In the genomic region with DNA sequence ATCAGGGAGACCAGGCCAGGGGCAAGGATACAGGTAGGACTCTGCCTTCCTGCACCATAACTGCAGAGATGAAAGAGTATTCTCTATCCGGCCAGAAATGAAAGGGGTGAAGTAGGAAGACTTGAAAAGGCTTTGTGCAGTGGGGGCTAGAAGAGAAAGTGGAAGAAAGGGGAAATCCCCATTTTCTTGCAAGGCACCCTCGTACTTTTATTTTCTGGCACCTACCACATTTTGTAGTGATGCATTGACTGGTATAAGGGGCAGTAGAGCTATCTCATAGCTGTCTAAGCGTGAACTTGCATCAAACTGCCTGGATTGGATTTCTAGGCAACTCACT, we compare ENCODE assay signal across 8 cellular contexts. TPM values are rescaled to one million over a fixed set of nuclear protein-coding genes. Genes with fewer than 3 reads are reported as not detected.
DNase-seq lines count a peak whose midpoint lies in the region; ATAC-seq, FAIRE-seq and TF ChIP-seq lines count a peak whose summit lies in the region.

No MANE protein-coding gene starts in this region.

- H3K4me3 Mint-ChIP-seq in CD8-positive, alpha-beta memory T cell = peak overlapping the region; percentile 84 to 98 (median 89)
- peak overlapping the region; percentile 68 for H3K4me3 Mint-ChIP-seq in osteocyte (ENCODE audit: unreplicated experiment)

- POLR2A ChIA-PET in CD8-positive, alpha-beta memory T cell (lab: Charles Lee) = interaction anchor here (0.8 to 2.1 kb wide), 5 partner anchors 9 to 102 kb away, joined by 3 to 10 read pairs (median 6); a partner anchor contains a TSS

- CTCF ChIA-PET in CD8-positive, alpha-beta memory T cell (lab: Charles Lee) = interaction anchor here (0.9 to 8.3 kb wide), 7 partner anchors 11 to 106 kb away, joined by 3 to 201 read pairs (median 7); a partner anchor contains a TSS

- H3K36me3 Mint-ChIP-seq in CD8-positive, alpha-beta memory T cell = peaks cover 0 to 32% (median 4%) of the 10 kb centered on the region in 3 donors
- H3K36me3 Mint-ChIP-seq in osteocyte (ENCODE audit: unreplicated experiment) = peaks cover 10% of the 10 kb centered on the region

- H3K4me3 ChIP-seq in CD8-positive, alpha-beta memory T cell (ENCODE audit: low read length) = peak overlapping the region; percentile 69
- H3K4me3 ChIP-seq in dorsolateral prefrontal cortex = peak overlapping the region; percentile 61 to 91 (median 78)

- no peaks in the 10 kb centered on the region for H3K27me3 ChIP-seq in CD8-positive, alpha-beta memory T cell (ENCODE audit: insufficient read depth, low read length, poor library complexity, severe bottlenecking)
- no peaks in the 10 kb centered on the region for H3K27me3 ChIP-seq in dorsolateral prefrontal cortex

- peaks cover 51 to 77% (median 54%) of the 10 kb centered on the region in 3 donors for H3K4me1 Mint-ChIP-seq in CD8-positive, alpha-beta memory T cell
- peaks cover 52% of the 10 kb centered on the region for H3K4me1 Mint-ChIP-seq in osteocyte (ENCODE audit: unreplicated experiment)

- TF ChIP-seq CTCF in dorsolateral prefrontal cortex (IDR thresholded peaks at IDR 0.05 in 54 of 56, conservative IDR thresholded peaks at IDR 0.05 in 2 of 56; ENCODE audit: low read depth in 1 of 56, partially characterized antibody in 56 of 56) (no peak), osteocyte (IDR thresholded peaks at IDR 0.05) (no peak)

- H3K9me3 Mint-ChIP-seq in CD8-positive, alpha-beta memory T cell = no peaks in the 10 kb centered on the region
- H3K9me3 Mint-ChIP-seq in osteocyte (ENCODE audit: unreplicated experiment) = no peaks in the 10 kb centered on the region

- intact Hi-C loops in dorsolateral prefrontal cortex (cut with DNase I) = no loop called here

- no peaks in the 10 kb centered on the region for H3K27me3 Mint-ChIP-seq in CD8-positive, alpha-beta memory T cell
- no peaks in the 10 kb centered on the region for H3K27me3 Mint-ChIP-seq in osteocyte (ENCODE audit: unreplicated experiment)

- peak in 4 of 5 donors; percentile 34 to 80 (median 70) for DNase-seq in CD8-positive, alpha-beta memory T cell
- DNase-seq in NOMO-1 treated with DMSO at 0.1 percent for 48 hours (lab: John Stamatoyannopoulos, UW; ENCODE audit: unreplicated experiment) = peak; percentile 48
- DNase-seq in dorsolateral prefrontal cortex = no peak
- DNase-seq in osteocyte (ENCODE audit: extremely low spot score, unreplicated experiment) = no peak
- DNase-seq in urothelium cell line (ENCODE audit: low spot score) = no peak
- no peak for DNase-seq in T1000 (lab: John Stamatoyannopoulos, UW)
- DNase-seq in epidermal melanocyte (ENCODE audit: insufficient read length, low spot score) = no peak

- FAIRE-seq in urothelium cell line (lab: Jason Lieb, UNC) = no peak

- peak overlapping the region; percentile 78 for H3K27ac ChIP-seq in CD8-positive, alpha-beta memory T cell (ENCODE audit: low read depth, low read length)
- H3K27ac ChIP-seq in dorsolateral prefrontal cortex = peak overlapping the region in 49 of 59 donors; percentile 42 to 91 (median 77)

- peaks cover 9% of the 10 kb centered on the region for H3K36me3 ChIP-seq in CD8-positive, alpha-beta memory T cell (ENCODE audit: insufficient read depth, low read length)

- H3K9me3 ChIP-seq in CD8-positive, alpha-beta memory T cell (ENCODE audit: low read length) = no peaks in the 10 kb centered on the region

- ATAC-seq in GM21390 (IDR thresholded peaks at IDR 0.05; ENCODE audit: unreplicated experiment) = peak; percentile 5

- H3K4me1 ChIP-seq in CD8-positive, alpha-beta memory T cell (ENCODE audit: insufficient read depth, low read length) = peaks cover 61% of the 10 kb centered on the region

- peak overlapping the region; percentile 86 to 97 (median 90) for H3K27ac Mint-ChIP-seq in CD8-positive, alpha-beta memory T cell
- H3K27ac Mint-ChIP-seq in osteocyte (ENCODE audit: unreplicated experiment) = no peak overlapping the region

RNA-seq across cellular contexts. Expression of gene CAMK2G, which starts 0.8 kb away (rescaled TPM):
- total RNA-seq in CD8-positive, alpha-beta memory T cell = 10 to 100 TPM; 17.3 to 17.5 TPM
- polyA plus RNA-seq in CD8-positive, alpha-beta memory T cell = 8.1 TPM
- total RNA-seq in dorsolateral prefrontal cortex = 100 to 1,000 TPM; 132 to 380 (median 250) TPM
- 37.6 and 38.2 TPM in 2 replicates for total RNA-seq in osteocyte

RNA-seq across cellular contexts. Expression of gene PLAU, which starts 35.8 kb away (rescaled TPM):
- 1 to 10 TPM; 1.2 to 1.6 TPM for total RNA-seq in CD8-positive, alpha-beta memory T cell
- not detected for polyA plus RNA-seq in CD8-positive, alpha-beta memory T cell
- total RNA-seq in dorsolateral prefrontal cortex = 1 to 10 TPM in 88 of 120 experiments, under 1 TPM in 31, not detected in 1; 0.37 to 7.2 (median 1.4) TPM
- total RNA-seq in osteocyte = 112 and 118 TPM in 2 replicates

Comparison
In these comparisons a context has a peak if more than half of its experiments do, and no peak if none do; other contexts are left out.
1. DNase-seq: peak in CD8-positive, alpha-beta memory T cell (4 of 5) and NOMO-1 treated with DMSO at 0.1 percent for 48 hours (single experiment); none in dorsolateral prefrontal cortex (0 of 10), osteocyte (single experiment), urothelium cell line (single experiment), T1000 (single experiment) and epidermal melanocyte (single experiment).
2. RNA of gene PLAU, which starts 35.8 kb away (total RNA-seq): 112 to 118 TPM in osteocyte; 1.2 to 1.6 TPM in CD8-positive, alpha-beta memory T cell and 0.37 to 7.2 TPM in dorsolateral prefrontal cortex; every median in the first group is over 10 times any median in the second.